3 cellular contexts compared by ENCODE assay signal in genomic region chr11:119533462-119533861, GRCh38.
TF ChIP-seq lines count a peak whose summit lies in the region.

No MANE protein-coding gene starts in this region.

TF ChIP-seq in HCT116, 20 proteins besides CTCF, POLR2A, EP300 and RAD21:
- TF ChIP-seq REST (IDR thresholded peaks at IDR 0.05; ENCODE audit: low read depth) (no peak), EZH2 (IDR thresholded peaks at IDR 0.05) (no peak), ZBTB33 (IDR thresholded peaks at IDR 0.05; ENCODE audit: extremely low read depth, insufficient replicate concordance, low read length) (no peak), FOSL1 (IDR thresholded peaks at IDR 0.05; ENCODE audit: low read depth) (no peak), JUND (IDR thresholded peaks at IDR 0.05) (no peak), TCF7L2 (IDR thresholded peaks at IDR 0.05; ENCODE audit: borderline replicate concordance, extremely low read depth, insufficient read depth, insufficient read length) (no peak), ZFX (IDR thresholded peaks at IDR 0.05) (no peak), CBX3 (IDR thresholded peaks at IDR 0.05; ENCODE audit: low read depth) (no peak), EZH2phosphoT487 (IDR thresholded peaks at IDR 0.05; ENCODE audit: borderline replicate concordance) (no peak), SRF (IDR thresholded peaks at IDR 0.05; ENCODE audit: low read depth) (no peak), POLR2AphosphoS5 (IDR thresholded peaks at IDR 0.05; ENCODE audit: low read depth, low read length) (no peak), SP1 (IDR thresholded peaks at IDR 0.05; ENCODE audit: low read depth) (no peak), YY1 (IDR thresholded peaks at IDR 0.05; ENCODE audit: extremely low read depth, insufficient replicate concordance, low read depth, low read length) (no peak), EGR1 (IDR thresholded peaks at IDR 0.05; ENCODE audit: low read depth) (no peak)

TF ChIP-seq in SK-N-SH, 30 proteins besides CTCF, POLR2A, EP300 and RAD21:
- TF ChIP-seq USF2 (IDR thresholded peaks at IDR 0.05; ENCODE audit: borderline replicate concordance, low read depth, low read length) (no peak), ZBTB33 (IDR thresholded peaks at IDR 0.05; ENCODE audit: borderline replicate concordance, low read depth) (no peak), EZH2phosphoT487 (IDR thresholded peaks at IDR 0.05; ENCODE audit: borderline replicate concordance, low read depth) (no peak), GABPA (IDR thresholded peaks at IDR 0.05; ENCODE audit: low read depth) (no peak), NRF1 (IDR thresholded peaks at IDR 0.05; ENCODE audit: low read depth, low read length) (no peak), RCOR1 (IDR thresholded peaks at IDR 0.05; ENCODE audit: low read length) (no peak), TAF1 (IDR thresholded peaks at IDR 0.05; ENCODE audit: borderline replicate concordance, low read depth, low read length) (no peak), SMC3 (IDR thresholded peaks at IDR 0.05; ENCODE audit: low read depth, low read length) (no peak), MXI1 (IDR thresholded peaks at IDR 0.05; ENCODE audit: low read depth, low read length) (no peak), RXRA (IDR thresholded peaks at IDR 0.05; ENCODE audit: borderline replicate concordance, low read depth) (no peak), MEF2A (IDR thresholded peaks at IDR 0.05; ENCODE audit: borderline replicate concordance, low read depth) (no peak), FOXJ3 (CRISPR knock-in tag; IDR thresholded peaks at IDR 0.05) (no peak), FOSL2 (IDR thresholded peaks at IDR 0.05; ENCODE audit: borderline replicate concordance, low read depth) (no peak), CHD2 (IDR thresholded peaks at IDR 0.05; ENCODE audit: low read length, partially characterized antibody) (no peak), PBX3 (IDR thresholded peaks at IDR 0.05) (no peak), NFIC (IDR thresholded peaks at IDR 0.05; ENCODE audit: borderline replicate concordance) (no peak), GATA2 (CRISPR knock-in tag; IDR thresholded peaks at IDR 0.05) (no peak)

TF ChIP-seq in H1, 55 proteins besides CTCF, POLR2A, EP300 and RAD21:
- TF ChIP-seq ZNF274 (IDR thresholded peaks at IDR 0.05; ENCODE audit: borderline replicate concordance, extremely low read depth, low read length) (no peak), SP4 (IDR thresholded peaks at IDR 0.05; ENCODE audit: low read length) (no peak), CEBPB (IDR thresholded peaks at IDR 0.05; ENCODE audit: low read depth, low read length) (no peak), RNF2 (IDR thresholded peaks at IDR 0.05; ENCODE audit: borderline replicate concordance, low read depth, low read length, missing control alignments, poor library complexity, severe bottlenecking) (no peak), SP1 (IDR thresholded peaks at IDR 0.05; ENCODE audit: low read depth, low read length) (no peak), RBBP5 (IDR thresholded peaks at IDR 0.05; ENCODE audit: borderline replicate concordance, low read depth, low read length) (no peak), SIN3A (conservative IDR thresholded peaks at IDR 0.05 in 1 of 2, IDR thresholded peaks at IDR 0.05 in 1 of 2; ENCODE audit: low read depth in 1 of 2, low read length in 2 of 2) (no peak), CHD1 (IDR thresholded peaks at IDR 0.05; ENCODE audit: low read depth, low read length) (no peak), SRF (IDR thresholded peaks at IDR 0.05; ENCODE audit: low read depth, low read length) (no peak), MAFK (IDR thresholded peaks at IDR 0.05; ENCODE audit: low read depth, low read length) (no peak)
